Comparison of ENCODE assay signal across 9 cellular contexts in the genomic region with DNA sequence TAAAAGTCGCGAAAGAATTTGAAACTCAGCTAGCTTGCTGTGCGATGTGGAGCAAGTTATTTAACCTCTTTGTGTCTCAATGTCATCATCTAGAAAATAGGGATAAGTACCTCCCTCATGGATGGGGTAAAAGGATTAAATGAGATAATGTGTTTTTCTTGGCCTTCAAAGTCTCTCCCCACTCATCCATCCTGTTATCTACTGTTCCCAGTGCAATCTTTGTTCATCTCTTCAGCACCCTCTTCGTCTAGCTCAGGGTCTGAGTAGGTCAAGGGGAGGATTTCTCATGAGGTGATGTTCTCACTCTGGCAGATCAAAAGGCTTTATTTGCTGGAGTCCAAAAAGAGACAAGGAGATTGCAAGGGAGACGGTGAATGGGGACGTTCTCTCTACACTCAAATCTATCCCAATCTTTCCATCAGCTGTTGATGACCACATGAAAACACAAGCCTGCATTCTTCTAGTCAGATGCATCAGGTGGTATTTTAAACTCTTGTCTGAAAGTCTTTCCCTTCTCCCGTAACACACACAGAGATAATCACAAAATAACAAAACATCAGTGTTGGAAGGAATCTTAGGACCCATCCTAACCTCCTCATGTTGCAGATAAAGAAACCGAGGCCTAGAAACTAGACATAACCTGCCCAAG. TPM values are rescaled to one million over a fixed set of nuclear protein-coding genes. Genes with fewer than 3 reads are reported as not detected.
DNase-seq lines count a peak whose midpoint lies in the region; ATAC-seq and TF ChIP-seq lines count a peak whose summit lies in the region.
"Had no signal": no experiment of that assay in that cellular context is flagged by ENCODE, and none has a peak within 500 bp of the region (broad histone marks: within the 10 kb centered on the region; RNA-seq: fewer than 3 reads in every experiment).

No MANE protein-coding gene starts in this region.

- TF ChIP-seq CTCF in GM12865 (IDR thresholded peaks at IDR 0.05; ENCODE audit: insufficient read depth, low read depth, low read length, missing control alignments) = no peak
- TF ChIP-seq CTCF in fibroblast of pulmonary artery (IDR thresholded peaks at IDR 0.05; ENCODE audit: low read length, missing control alignments) = no peak

- no peaks in the 10 kb centered on the region for H3K36me3 ChIP-seq in rectal smooth muscle tissue (ENCODE audit: control insufficient read depth, insufficient read depth, low read length)

- H3K4me1 ChIP-seq in rectal smooth muscle tissue (ENCODE audit: control insufficient read depth, insufficient read depth, low read length) = peaks cover 13% of the 10 kb centered on the region

- H3K27ac Mint-ChIP-seq in T-cell = peak overlapping the region; percentile 98

- POLR2A ChIA-PET in T-cell (lab: Charles Lee) = interaction anchor here (0.7 to 0.8 kb wide), 2 partner anchors 9 to 18 kb away, joined by 3 to 5 read pairs; no protein-coding TSS in a partner anchor

- no peaks in the 10 kb centered on the region for H3K27me3 ChIP-seq in rectal smooth muscle tissue (ENCODE audit: control insufficient read depth, insufficient read depth, low read length)

- ATAC-seq in T-cell (replicated peaks in 1 of 4) = no peak
- no peak for ATAC-seq in GM21423 (IDR thresholded peaks at IDR 0.05; ENCODE audit: unreplicated experiment)

- H3K36me3 Mint-ChIP-seq in T-cell = peaks cover 15% of the 10 kb centered on the region

- peaks cover 74 to 80% (median 80%) of the 10 kb centered on the region in 3 donors for H3K4me1 Mint-ChIP-seq in T-cell

- CTCF ChIA-PET in T-cell (lab: Charles Lee) = no interaction called here

- no peaks in the 10 kb centered on the region for H3K27me3 Mint-ChIP-seq in T-cell

- DNase-seq in GM12865 (ENCODE audit: low read depth) = no peak
- no peak for DNase-seq in T-cell
- DNase-seq in fibroblast of pulmonary artery (ENCODE audit: low read depth) = no peak
- DNase-seq in DMS 273 treated with DMSO at 0.1 percent for 48 hours (lab: John Stamatoyannopoulos, UW) = no peak
- no peak for DNase-seq in mesenteric fat pad (ENCODE audit: low spot score)
- no peak for DNase-seq in mucosa of gallbladder (ENCODE audit: low spot score)
- DNase-seq: NCI-H524 treated with DMSO at 0.1 percent for 48 hours had no signal

- H3K4me3 Mint-ChIP-seq in T-cell = peak overlapping the region; percentile 92 to 99 (median 98)

- no peak overlapping the region for H3K27ac ChIP-seq in rectal smooth muscle tissue (ENCODE audit: low read depth, low read length)

- no peak overlapping the region for H3K9ac ChIP-seq in rectal smooth muscle tissue (ENCODE audit: low read length)

- H3K4me3 ChIP-seq in GM12865 (ENCODE audit: low read depth, low read length) = peak overlapping the region; percentile 90
- H3K4me3 ChIP-seq in fibroblast of pulmonary artery (replicated peaks; ENCODE audit: low read depth, low read length) = peak overlapping the region; percentile 85
- H3K4me3 ChIP-seq in rectal smooth muscle tissue (ENCODE audit: low read length) = peak overlapping the region; percentile 99

- H3K9me3 Mint-ChIP-seq in T-cell = no peaks in the 10 kb centered on the region

RNA-seq across cellular contexts. Expression of a gene that starts 1.3 kb away (rescaled TPM):
- total RNA-seq in T-cell (10 to 100 TPM; 17.7 to 32.8 (median 30.7) TPM), mesenteric fat pad (30.2 TPM), mucosa of gallbladder (30.7 TPM)

RNA-seq across cellular contexts. Expression of a gene that starts 12.5 kb away (rescaled TPM):
- 10 to 100 TPM; 10.9 to 36.2 (median 29.8) TPM for total RNA-seq in T-cell
- 43.1 TPM for total RNA-seq in mesenteric fat pad
- total RNA-seq in mucosa of gallbladder = 26.0 TPM
